8 cellular contexts compared by ENCODE assay signal in genomic region chr1:36609241-36610027, GRCh38.
A peak's percentile ranks its signal among the peaks of the same experiment; 100 is the strongest.
DNase-seq lines count a peak whose midpoint lies in the region; ATAC-seq and TF ChIP-seq lines count a peak whose summit lies in the region.

No MANE protein-coding gene starts in this region.

- H3K27ac ChIP-seq in esophagus squamous epithelium = no peak overlapping the region

- peak; percentile 67 for TF ChIP-seq CTCF in WI38 (IDR thresholded peaks at IDR 0.05; ENCODE audit: low read depth, low read length)
- TF ChIP-seq CTCF in esophagus squamous epithelium (IDR thresholded peaks at IDR 0.05) = peak in 5 of 6 experiments; percentile 33 to 65 (median 42)

- H3K4me3 ChIP-seq in WI38 (ENCODE audit: low read depth, low read length) (no peak overlapping the region), esophagus squamous epithelium (no peak overlapping the region)

- H3K4me1 ChIP-seq in esophagus squamous epithelium = no peaks in the 10 kb centered on the region

- TF ChIP-seq POLR2A in esophagus squamous epithelium (IDR thresholded peaks at IDR 0.05) = no peak

- no peaks in the 10 kb centered on the region for H3K9me3 ChIP-seq in esophagus squamous epithelium

- ATAC-seq in HG02852 (IDR thresholded peaks at IDR 0.05; ENCODE audit: unreplicated experiment) (no peak), HG02623 (IDR thresholded peaks at IDR 0.05; ENCODE audit: unreplicated experiment) (no peak)

- peak in 11 of 14 donors; percentile 8 to 52 (median 19) for DNase-seq in C1 segment of cervical spinal cord (lab: John Stamatoyannopoulos, UW)
- peak; percentile 84 for DNase-seq in GM19240 (ENCODE audit: insufficient read length, low spot score)
- DNase-seq in NCI-H2196 (lab: John Stamatoyannopoulos, UW; ENCODE audit: unreplicated experiment) = peak; percentile 87
- no peak for DNase-seq in esophagus squamous epithelium (lab: John Stamatoyannopoulos, UW)
- peak; percentile 56 for DNase-seq in occipital lobe (lab: John Stamatoyannopoulos, UW)

- intact Hi-C loops in esophagus squamous epithelium (cut with DNase I) = no loop called here

- peaks cover 0 to 58% (median 0%) of the 10 kb centered on the region in 4 donors for H3K27me3 ChIP-seq in esophagus squamous epithelium

- WGBS in esophagus squamous epithelium, 2 donors = 44 to 64% methylated on average over 4 to 6 of the region's 6 CpGs

- no peaks in the 10 kb centered on the region for H3K36me3 ChIP-seq in esophagus squamous epithelium
